Comparison of ENCODE assay signal across 12 cellular contexts in genomic region chr4:186644737-186645261, GRCh38.
DNase-seq lines count a peak whose midpoint lies in the region; ATAC-seq, FAIRE-seq and TF ChIP-seq lines count a peak whose summit lies in the region.
"Had no signal": no experiment of that assay in that cellular context is flagged by ENCODE, and none has a peak within 500 bp of the region (broad histone marks: within the 10 kb centered on the region; RNA-seq: fewer than 3 reads in every experiment).

No MANE protein-coding gene starts in this region.

- peaks cover 0 to 37% (median 21%) of the 10 kb centered on the region in 10 experiments; a peak in 17 of 20 replicates for H3K4me1 ChIP-seq in BLaER1 treated with 17β-estradiol and CSF1 and Interleukin-3, amounts not matched to agents 10 nM and 100 nM
- peaks cover 4 to 13% of the 10 kb centered on the region in 2 donors for H3K4me1 ChIP-seq in kidney (ENCODE audit: control insufficient read depth in 1 of 2, insufficient read depth in 1 of 2, low read depth in 1 of 2, low read length in 2 of 2)
- H3K4me1 ChIP-seq in neuronal stem cell (ENCODE audit: control insufficient read depth in 2 of 2, insufficient read depth in 1 of 2, low read depth in 1 of 2, low read length in 2 of 2): no peaks in the 10 kb centered on the region
- H3K4me1 ChIP-seq: neural progenitor cell had no signal

- peak overlapping the region in 8 of 11 experiments; percentile 2 to 64 (median 34); a peak in 9 of 22 replicates for H3K27ac ChIP-seq in BLaER1 treated with 17β-estradiol and CSF1 and Interleukin-3, amounts not matched to agents 10 nM and 100 nM
- H3K27ac ChIP-seq in brain microvascular endothelial cell (peak overlapping the region; percentile 61), kidney (ENCODE audit: low read depth in 2 of 2, low read length in 2 of 2) (peak overlapping the region; percentile 12 to 43), neuronal stem cell (replicated peaks; ENCODE audit: low read length) (no peak overlapping the region)
- H3K27ac ChIP-seq: neural progenitor cell had no signal

- intact Hi-C loops in kidney (cut with DNase I): no loop called here

- H3K18ac ChIP-seq in neuronal stem cell (ENCODE audit: low read length): no peak overlapping the region

- H3K36me3 ChIP-seq in BLaER1 treated with 17β-estradiol and CSF1 and Interleukin-3, amounts not matched to agents 10 nM and 100 nM: peaks cover 0 to 89% (median 60%) of the 10 kb centered on the region in 11 experiments; a peak in 16 of 22 replicates
- peaks cover 3% of the 10 kb centered on the region for H3K36me3 ChIP-seq in brain microvascular endothelial cell (replicated peaks)
- H3K36me3 ChIP-seq in kidney (ENCODE audit: control insufficient read depth in 1 of 2, insufficient read depth in 2 of 2, low read length in 2 of 2): no peaks in the 10 kb centered on the region
- peaks cover 4 to 67% of the 10 kb centered on the region in 2 donors for H3K36me3 ChIP-seq in neuronal stem cell (replicated peaks in 1 of 2; ENCODE audit: control insufficient read depth in 2 of 2, insufficient read depth in 2 of 2, low read length in 2 of 2)

- H3K4me3 ChIP-seq in BLaER1 treated with 17β-estradiol and CSF1 and Interleukin-3, amounts not matched to agents 10 nM and 100 nM: no peak overlapping the region
- no peak overlapping the region for H3K4me3 ChIP-seq in brain microvascular endothelial cell (ENCODE audit: low read depth, low read length)
- H3K4me3 ChIP-seq in kidney (ENCODE audit: low read length in 2 of 2): no peak overlapping the region
- no peak overlapping the region for H3K4me3 ChIP-seq in neuronal stem cell (ENCODE audit: low read length in 2 of 2)
- H3K4me3 ChIP-seq: neural progenitor cell had no signal

- no peak overlapping the region for H2AK5ac ChIP-seq in neuronal stem cell (ENCODE audit: low read depth, low read length)

- H3K14ac ChIP-seq in neuronal stem cell (ENCODE audit: low read length): no peak overlapping the region

- no peak overlapping the region for H2BK15ac ChIP-seq in neuronal stem cell (ENCODE audit: low read length)

- H3K23ac ChIP-seq in neuronal stem cell (ENCODE audit: low read depth, low read length, poor library complexity): no peak overlapping the region

- H2BK12ac ChIP-seq in neuronal stem cell (ENCODE audit: low read length): no peak overlapping the region

- no peaks in the 10 kb centered on the region for H3K9me3 ChIP-seq in BLaER1 treated with 17β-estradiol and CSF1 and Interleukin-3, amounts not matched to agents 10 nM and 100 nM (replicated peaks in 1 of 11)
- H3K9me3 ChIP-seq in kidney (ENCODE audit: control insufficient read depth in 1 of 2, low read length in 2 of 2) (no peaks in the 10 kb centered on the region), neuronal stem cell (replicated peaks in 1 of 2; ENCODE audit: control insufficient read depth in 2 of 2, insufficient read depth in 1 of 2, low read depth in 1 of 2, low read length in 2 of 2) (no peaks in the 10 kb centered on the region)

- H2BK5ac ChIP-seq in neuronal stem cell (ENCODE audit: low read length): no peak overlapping the region

- H4K20me1 ChIP-seq in BLaER1 treated with 17β-estradiol and CSF1 and Interleukin-3, amounts not matched to agents 10 nM and 100 nM: peaks cover 0 to 25% (median 0%) of the 10 kb centered on the region in 11 experiments; a peak in 5 of 22 replicates

- no peak overlapping the region for H2BK120ac ChIP-seq in neuronal stem cell (ENCODE audit: low read depth, low read length)

- H3K9ac ChIP-seq in BLaER1 treated with 17β-estradiol and CSF1 and Interleukin-3, amounts not matched to agents 10 nM and 100 nM: no peak overlapping the region
- no peak overlapping the region for H3K9ac ChIP-seq in kidney (ENCODE audit: low read length in 2 of 2)
- no peak overlapping the region for H3K9ac ChIP-seq in neuronal stem cell (ENCODE audit: low read depth, low read length, poor library complexity)
- H3K9ac ChIP-seq: neural progenitor cell had no signal

- WGBS in neuronal stem cell (ENCODE audit: extremely low coverage in 2 of 2, insufficient read length in 2 of 2, insufficient replicate concordance in 1 of 2), 2 donors: no CpG with 5 or more reads among the region's 9 CpGs

- peak overlapping the region in 7 of 11 experiments; percentile 26 to 72 (median 35); a peak in 14 of 22 replicates for H3K4me2 ChIP-seq in BLaER1 treated with 17β-estradiol and CSF1 and Interleukin-3, amounts not matched to agents 10 nM and 100 nM
- H3K4me2 ChIP-seq in neuronal stem cell (ENCODE audit: insufficient read depth, low read length, poor library complexity, severe bottlenecking): no peak overlapping the region
- H3K4me2 ChIP-seq: neural progenitor cell had no signal

- no peak overlapping the region for H2AFZ ChIP-seq in neuronal stem cell (ENCODE audit: low read length)
- H2AFZ ChIP-seq: neural progenitor cell had no signal

- TF ChIP-seq POLR2A in GM18505 (IDR thresholded peaks at IDR 0.05; ENCODE audit: borderline replicate concordance, extremely low read depth, insufficient read depth, insufficient read length): no peak

- DNase-seq in MV-4-11 (lab: John Stamatoyannopoulos, UW) (peak; percentile 25), brain microvascular endothelial cell (no peak), kidney (no peak), COR-L47 (lab: John Stamatoyannopoulos, UW) (no peak), NCI-H774 (lab: John Stamatoyannopoulos, UW) (no peak), neuronal stem cell (ENCODE audit: low spot score) (no peak)
- DNase-seq: activated CD4-positive, alpha-beta T cell treated with anti-CD3 and anti-CD28 coated beads, Interleukin-2, amount 10 ng/mL, durations not matched to agents 24 days and 14 days; NCI-H1092 had no signal

- H3K79me1 ChIP-seq in neuronal stem cell (ENCODE audit: low read depth, low read length): peaks cover 5% of the 10 kb centered on the region

- in situ Hi-C loops in brain microvascular endothelial cell (cut with HindIII; ENCODE audit: low pct_ligation_motif_present, low sequenced_read_pairs): no loop called here

- H4K91ac ChIP-seq in neuronal stem cell (ENCODE audit: low read depth, low read length, poor library complexity): no peak overlapping the region

- TF ChIP-seq CTCF in brain microvascular endothelial cell (IDR thresholded peaks at IDR 0.05; ENCODE audit: low read depth, low read length, missing control alignments) (no peak), kidney (IDR thresholded peaks at IDR 0.05; ENCODE audit: borderline replicate concordance, extremely low read depth, insufficient read depth) (no peak)

- no peaks in the 10 kb centered on the region for H3K27me3 ChIP-seq in BLaER1 treated with 17β-estradiol and CSF1 and Interleukin-3, amounts not matched to agents 10 nM and 100 nM
- no peaks in the 10 kb centered on the region for H3K27me3 ChIP-seq in brain microvascular endothelial cell (replicated peaks)
- H3K27me3 ChIP-seq in neuronal stem cell (ENCODE audit: control insufficient read depth in 3 of 3, insufficient read depth in 3 of 3, low read depth in 1 of 3, low read length in 3 of 3): no peaks in the 10 kb centered on the region
- H3K27me3 ChIP-seq: neural progenitor cell had no signal

- H4K8ac ChIP-seq in neuronal stem cell (ENCODE audit: low read depth, low read length): no peak overlapping the region

- no peak for ATAC-seq in GM18505 (IDR thresholded peaks at IDR 0.05; ENCODE audit: unreplicated experiment)

- H3K4ac ChIP-seq in neuronal stem cell (ENCODE audit: low read length): no peak overlapping the region

- FAIRE-seq in kidney (lab: Jason Lieb, UNC): no peak
- FAIRE-seq: frontal cortex had no signal
